Comparison of ENCODE assay signal across 22 cellular contexts in the genomic region with DNA sequence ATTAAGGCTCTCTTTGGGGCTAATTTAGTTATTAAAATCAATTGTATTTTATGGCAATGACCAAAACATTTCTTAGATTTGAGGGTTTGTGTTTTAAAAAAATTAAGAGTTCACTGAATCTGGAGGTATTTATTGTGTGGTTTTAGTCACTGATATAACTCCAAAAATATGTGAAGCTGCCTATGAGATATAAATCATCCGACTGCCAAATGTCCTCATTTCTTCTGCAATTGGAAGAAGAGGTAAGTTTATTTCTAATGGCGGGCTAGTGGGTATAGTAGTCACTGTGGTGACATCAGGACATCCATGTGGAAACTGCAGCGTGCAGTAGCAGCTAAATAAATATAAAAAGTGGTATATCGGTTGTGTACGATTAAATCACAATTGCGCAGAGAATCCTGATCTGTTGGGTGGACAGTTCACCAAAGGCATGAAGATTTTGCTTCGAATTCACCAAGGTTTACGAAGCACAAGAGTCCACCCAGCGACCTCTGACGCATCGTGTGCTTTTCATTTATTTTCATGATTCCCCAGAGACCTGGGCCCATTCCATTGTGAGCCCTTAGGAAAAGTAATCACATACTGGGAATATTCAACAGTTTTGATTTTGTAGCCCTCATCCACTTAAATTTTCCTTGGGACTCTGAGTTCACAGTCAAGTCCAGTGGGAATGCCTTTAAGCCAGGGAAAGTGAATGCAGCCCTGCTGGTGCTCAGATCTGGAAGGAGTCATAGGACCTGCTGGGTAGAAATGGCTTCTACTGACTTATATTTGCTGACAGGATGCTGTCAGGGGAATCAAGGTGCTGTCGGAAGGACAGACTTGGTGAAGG.
DNase-seq lines count a peak whose midpoint lies in the region; ATAC-seq, FAIRE-seq and TF ChIP-seq lines count a peak whose summit lies in the region.
"Had no signal": no experiment of that assay in that cellular context is flagged by ENCODE, and none has a peak within 500 bp of the region (broad histone marks: within the 10 kb centered on the region; RNA-seq: fewer than 3 reads in every experiment).

No MANE protein-coding gene starts in this region.

- peak overlapping the region; percentile 81 for H3K27ac Mint-ChIP-seq in chondrocyte (ENCODE audit: unreplicated experiment)
- peak overlapping the region; percentile 73 to 85 (median 80) for H3K27ac Mint-ChIP-seq in nephron
- H3K27ac Mint-ChIP-seq: activated naive CD4-positive, alpha-beta T cell treated with anti-CD3 and anti-CD28 coated beads, Interleukin-2, amount 50 U/mL, for 72 hours; IgD-negative memory B cell; naive thymus-derived CD4-positive, alpha-beta T cell had no signal

- TF ChIP-seq CTCF in AG10803 (conservative IDR thresholded peaks at IDR 0.05; ENCODE audit: low read length) (no peak), chondrocyte (IDR thresholded peaks at IDR 0.05) (no peak), nephron (IDR thresholded peaks at IDR 0.05; ENCODE audit: unreplicated experiment in 3 of 3) (no peak)

- TF ChIP-seq POLR2A in GM12892 (IDR thresholded peaks at IDR 0.05; ENCODE audit: low read depth, low read length), result no peak

- H3K4me1 Mint-ChIP-seq in chondrocyte (ENCODE audit: low read depth) (peaks cover 15% of the 10 kb centered on the region), nephron (peaks cover 18% of the 10 kb centered on the region)
- H3K4me1 Mint-ChIP-seq: IgD-negative memory B cell; naive thymus-derived CD4-positive, alpha-beta T cell had no signal

- no peak for FAIRE-seq in GM12892 (lab: Jason Lieb, UNC)
- FAIRE-seq: frontal cortex had no signal

- no peaks in the 10 kb centered on the region for H3K36me3 Mint-ChIP-seq in chondrocyte (ENCODE audit: low read depth)
- H3K36me3 Mint-ChIP-seq in nephron (ENCODE audit: low read depth), result no peaks in the 10 kb centered on the region
- H3K36me3 Mint-ChIP-seq: activated naive CD4-positive, alpha-beta T cell treated with anti-CD3 and anti-CD28 coated beads, Interleukin-2, amount 50 U/mL, for 72 hours; naive thymus-derived CD4-positive, alpha-beta T cell had no signal

- H3K4me3 Mint-ChIP-seq in chondrocyte (ENCODE audit: unreplicated experiment), result no peak overlapping the region
- no peak overlapping the region for H3K4me3 Mint-ChIP-seq in nephron
- H3K4me3 Mint-ChIP-seq: IgD-negative memory B cell; naive thymus-derived CD4-positive, alpha-beta T cell had no signal

- DNase-seq in AG10803 (ENCODE audit: low read depth), result peak; percentile 62
- DNase-seq in LHCN-M2 (ENCODE audit: low read depth), result peak; percentile 36
- no peak for DNase-seq in chondrocyte (ENCODE audit: low spot score)
- no peak for DNase-seq in NCI-H82 treated with DMSO at 0.1 percent for 48 hours (lab: John Stamatoyannopoulos, UW; ENCODE audit: unreplicated experiment)
- no peak for DNase-seq in GM12892 (ENCODE audit: insufficient read length)
- DNase-seq: activated CD4-positive, alpha-beta T cell treated with anti-CD3 and anti-CD28 coated beads, Interleukin-2, amount 50 U/mL, for 4 hours; activated T-cell treated with anti-CD3 and anti-CD28 coated beads, Interleukin-2, amount 50 U/mL, for 48 hours; AML-193; effector memory CD4-positive, alpha-beta T cell; naive thymus-derived CD4-positive, alpha-beta T cell; NCI-H1048; NCI-H774; Peyer's patch; psoas muscle; stimulated activated naive CD4-positive, alpha-beta T cell had no signal

- ATAC-seq in GM19455 (IDR thresholded peaks at IDR 0.05; ENCODE audit: unreplicated experiment) (no peak), GM19452 (IDR thresholded peaks at IDR 0.05; ENCODE audit: unreplicated experiment) (no peak)
- ATAC-seq: activated naive CD4-positive, alpha-beta T cell treated with anti-CD3 and anti-CD28 coated beads, Interleukin-2, amount 50 U/mL, for 72 hours; naive thymus-derived CD4-positive, alpha-beta T cell; psoas muscle had no signal

- H3K27me3 Mint-ChIP-seq in chondrocyte (ENCODE audit: low read depth), result no peaks in the 10 kb centered on the region
- no peaks in the 10 kb centered on the region for H3K27me3 Mint-ChIP-seq in nephron (ENCODE audit: low read depth)
- H3K27me3 Mint-ChIP-seq: naive thymus-derived CD4-positive, alpha-beta T cell had no signal

- peaks cover 12% of the 10 kb centered on the region for H3K9me3 Mint-ChIP-seq in chondrocyte (ENCODE audit: low read depth)
- H3K9me3 Mint-ChIP-seq in nephron, result peaks cover 4% of the 10 kb centered on the region
- H3K9me3 Mint-ChIP-seq: activated naive CD4-positive, alpha-beta T cell treated with anti-CD3 and anti-CD28 coated beads, Interleukin-2, amount 50 U/mL, for 72 hours; IgD-negative memory B cell had no signal

- peak overlapping the region; percentile 20; the same call in 1 of the 2 replicates for H3K4me3 ChIP-seq in AG10803 (ENCODE audit: low read length)
- H3K4me3 ChIP-seq: Peyer's patch, psoas muscle, vagina had no signal

Comparison
In these comparisons a context has a peak if more than half of its experiments do, and no peak if none do; other contexts are left out.
1. DNase-seq: peak in AG10803 (single experiment) and LHCN-M2 (single experiment); none in chondrocyte (single experiment), NCI-H82 treated with DMSO at 0.1 percent for 48 hours (single experiment) and GM12892 (single experiment).